In genomic region chr11:111059726-111060125, GRCh38 we compare ENCODE assay signal across 1 cellular context.
TF ChIP-seq lines count a peak whose summit lies in the region.

No MANE protein-coding gene starts in this region.

TF ChIP-seq in IMR-90, 13 proteins besides CTCF, POLR2A, EP300 and RAD21:
- TF ChIP-seq MAZ (IDR thresholded peaks at IDR 0.05; ENCODE audit: borderline replicate concordance, low read depth, low read length) (no peak), MAFK (IDR thresholded peaks at IDR 0.05; ENCODE audit: low read depth, low read length) (no peak), BHLHE40 (IDR thresholded peaks at IDR 0.05; ENCODE audit: low read depth, low read length) (no peak)
TF ChIP-seq in IMR-90: peak in this region for 0.
